In genomic region chr6:89842228-89842627, GRCh38 we compare ENCODE assay signal across 1 cellular context.
TF ChIP-seq lines count a peak whose summit lies in the region.

No MANE protein-coding gene starts in this region.

TF ChIP-seq in HEK293, 187 proteins besides CTCF, POLR2A, EP300 and RAD21:
- peak; percentile 33; the same call in 1 of the 2 replicates for TF ChIP-seq SP7 (tag by site-specific recombination; IDR thresholded peaks at IDR 0.05)
- TF ChIP-seq ZIC2 (tag by site-specific recombination; IDR thresholded peaks at IDR 0.05), result no peak
- TF ChIP-seq SCRT2 (tag by site-specific recombination; IDR thresholded peaks at IDR 0.05), result peak; percentile 86
- no peak for TF ChIP-seq ZNF600 (tag by site-specific recombination; IDR thresholded peaks at IDR 0.05)
- peak; percentile 36; the same call in 1 of the 2 replicates for TF ChIP-seq PRDM10 (tag by site-specific recombination; IDR thresholded peaks at IDR 0.05)
- TF ChIP-seq SETDB1 (IDR thresholded peaks at IDR 0.05; ENCODE audit: insufficient read length, low read length), result no peak
- no peak for TF ChIP-seq ZSCAN16 (tag by site-specific recombination; IDR thresholded peaks at IDR 0.05)
- peak; percentile 60 for TF ChIP-seq PRDM6 (tag by site-specific recombination; IDR thresholded peaks at IDR 0.05)
- 0 out of 2 replicates have a peak, but pooled peaks have one; percentile 39 for TF ChIP-seq ZNF660 (tag by site-specific recombination; IDR thresholded peaks at IDR 0.05)
- TF ChIP-seq ZNF488 (tag by site-specific recombination; IDR thresholded peaks at IDR 0.05), result no peak
- TF ChIP-seq ZNF558 (tag by site-specific recombination; IDR thresholded peaks at IDR 0.05), result no peak
- no peak for TF ChIP-seq ZNF777 (tag by site-specific recombination; IDR thresholded peaks at IDR 0.05; ENCODE audit: borderline replicate concordance)
- TF ChIP-seq ZNF280C (tag by site-specific recombination; IDR thresholded peaks at IDR 0.05), result no peak
- no peak for TF ChIP-seq ZNF302 (tag by site-specific recombination; IDR thresholded peaks at IDR 0.05; ENCODE audit: low read depth)
- 0 out of 2 replicates have a peak, but pooled peaks have one; percentile 18 for TF ChIP-seq SCRT1 (tag by site-specific recombination; IDR thresholded peaks at IDR 0.05; ENCODE audit: borderline replicate concordance)
TF ChIP-seq in HEK293: peak in this region for 6.
